Comparison of ENCODE assay signal across 27 cellular contexts in genomic region chr15:64770626-64771025, GRCh38. TPM values are rescaled to one million over a fixed set of nuclear protein-coding genes. Genes with fewer than 3 reads are reported as not detected.
"Had no signal": no experiment of that assay in that cellular context is flagged by ENCODE, and none has a peak within 500 bp of the region (broad histone marks: within the 10 kb centered on the region; RNA-seq: fewer than 3 reads in every experiment).

No MANE protein-coding gene starts in this region.

- H3K4me3 Mint-ChIP-seq: activated B cell treated with CpG ODN at 0.5 μM for 24 hours; activated CD4-positive, alpha-beta T cell treated with anti-CD3 and anti-CD28 coated beads for 36 hours; activated naive CD8-positive, alpha-beta T cell treated with anti-CD3 and anti-CD28 coated beads, Interleukin-2, amount 10 ng/mL, durations not matched to agents 7 days and 5 days; activated T-cell treated with anti-CD3 and anti-CD28 coated beads, Interleukin-2, amount 50 U/mL, for 4 hours; effector memory CD8-positive, alpha-beta T cell; naive thymus-derived CD4-positive, alpha-beta T cell; neural progenitor cell had no signal

- H3K36me3 ChIP-seq: breast epithelium, colonic mucosa, neural progenitor cell, ovary, prostate gland had no signal

- H3K9me3 ChIP-seq: breast epithelium, colonic mucosa, ovary, prostate gland had no signal

- H3K4me2 ChIP-seq: neural progenitor cell had no signal

- H3K4me3 ChIP-seq: breast epithelium, colonic mucosa, dorsolateral prefrontal cortex, neural progenitor cell, ovary, prostate gland had no signal

- H3K27ac Mint-ChIP-seq: activated B cell treated with CpG ODN at 0.5 μM for 24 hours; activated CD4-positive, alpha-beta T cell treated with anti-CD3 and anti-CD28 coated beads for 36 hours; activated naive CD8-positive, alpha-beta T cell treated with anti-CD3 and anti-CD28 coated beads, Interleukin-2, amount 10 ng/mL, durations not matched to agents 7 days and 5 days; activated T-helper 2 cell treated with anti-CD3 and anti-CD28 coated beads, Interferon-gamma antibody, Interleukin-2, Interleukin-4, amounts not matched to agents 10 μg/mL and 5 μg/mL and 100 μg/mL, durations not matched to agents 14 hours and 24 hours and 36 hours; effector memory CD8-positive, alpha-beta T cell; naive thymus-derived CD4-positive, alpha-beta T cell; neural progenitor cell had no signal

- ATAC-seq: activated CD4-positive, alpha-beta T cell treated with anti-CD3 and anti-CD28 coated beads for 36 hours; activated T-cell treated with anti-CD3 and anti-CD28 coated beads, Interleukin-2, amount 50 U/mL, for 4 hours; effector memory CD8-positive, alpha-beta T cell; esophagus mucosa; left cardiac atrium; naive thymus-derived CD4-positive, alpha-beta T cell had no signal

- H3K27ac ChIP-seq: breast epithelium, colonic mucosa, dorsolateral prefrontal cortex, neural progenitor cell, ovary, prostate gland had no signal

- H3K9me3 Mint-ChIP-seq: activated B cell treated with CpG ODN at 0.5 μM for 24 hours; activated naive CD8-positive, alpha-beta T cell treated with anti-CD3 and anti-CD28 coated beads, Interleukin-2, amount 10 ng/mL, durations not matched to agents 7 days and 5 days; activated T-cell treated with anti-CD3 and anti-CD28 coated beads, Interleukin-2, amount 50 U/mL, for 4 hours; activated T-helper 2 cell treated with anti-CD3 and anti-CD28 coated beads, Interferon-gamma antibody, Interleukin-2, Interleukin-4, amounts not matched to agents 10 μg/mL and 5 μg/mL and 100 μg/mL, durations not matched to agents 14 hours and 24 hours and 36 hours; effector memory CD8-positive, alpha-beta T cell; neural progenitor cell had no signal

- H3K36me3 Mint-ChIP-seq: activated naive CD8-positive, alpha-beta T cell treated with anti-CD3 and anti-CD28 coated beads, Interleukin-2, amount 10 ng/mL, durations not matched to agents 7 days and 5 days; naive thymus-derived CD4-positive, alpha-beta T cell; neural progenitor cell had no signal

- H2AFZ ChIP-seq: neural progenitor cell had no signal

- H3K27me3 ChIP-seq: breast epithelium, ovary had no signal

- DNase-seq: activated B cell treated with CpG ODN at 0.5 μM for 24 hours; activated CD4-positive, alpha-beta T cell treated with anti-CD3 and anti-CD28 coated beads for 36 hours; activated CD4-positive, alpha-beta T cell treated with anti-CD3 and anti-CD28 coated beads, Interleukin-2, amount 50 U/mL, for 48 hours; activated CD8-positive, alpha-beta memory T cell treated with anti-CD3 and anti-CD28 coated beads, Interleukin-2, amount 50 U/mL, for 48 hours; activated naive CD4-positive, alpha-beta T cell treated with Interleukin-2 at 50 U/mL for 16 hours; activated naive CD8-positive, alpha-beta T cell treated with anti-CD3 and anti-CD28 coated beads, Interleukin-2, amount 10 ng/mL, durations not matched to agents 7 days and 5 days; activated T-cell treated with anti-CD3 and anti-CD28 coated beads, Interleukin-2, amount 50 U/mL, for 4 hours; amniotic stem cell; colonic mucosa; dorsolateral prefrontal cortex; effector memory CD8-positive, alpha-beta T cell; head of caudate nucleus; hypothalamus; islet precursor cell; left cardiac atrium; naive thymus-derived CD4-positive, alpha-beta T cell; ovary; stimulated activated CD4-positive, alpha-beta T cell treated with anti-CD3 and anti-CD28 coated beads, Interleukin-4, amount 100 ng/mL, for 24 hours; stimulated activated naive CD4-positive, alpha-beta T cell treated with Interleukin-2 at 50 U/mL for 16 hours; T-helper 9 cell had no signal

- H3K4me1 Mint-ChIP-seq: activated CD4-positive, alpha-beta T cell treated with anti-CD3 and anti-CD28 coated beads for 36 hours had no signal

- H3K4me1 ChIP-seq: breast epithelium, colonic mucosa, prostate gland had no signal

RNA-seq across cellular contexts. Expression of gene RBPMS2, which starts 4.8 kb away (rescaled TPM):
- total RNA-seq: activated CD4-positive, alpha-beta T cell treated with anti-CD3 and anti-CD28 coated beads for 36 hours; activated CD8-positive, alpha-beta memory T cell treated with anti-CD3 and anti-CD28 coated beads for 36 hours; activated naive CD8-positive, alpha-beta T cell treated with anti-CD3 and anti-CD28 coated beads, Interleukin-2, amount 10 ng/mL, durations not matched to agents 7 days and 5 days; T-helper 1 cell treated with Interleukin-12 subunit alpha and Interleukin-12 subunit beta and Interleukin-4 antibody, amounts not matched to agents 30 ng/mL and 1 ng/mL, for 36 hours had no signal
